In the genomic region with DNA sequence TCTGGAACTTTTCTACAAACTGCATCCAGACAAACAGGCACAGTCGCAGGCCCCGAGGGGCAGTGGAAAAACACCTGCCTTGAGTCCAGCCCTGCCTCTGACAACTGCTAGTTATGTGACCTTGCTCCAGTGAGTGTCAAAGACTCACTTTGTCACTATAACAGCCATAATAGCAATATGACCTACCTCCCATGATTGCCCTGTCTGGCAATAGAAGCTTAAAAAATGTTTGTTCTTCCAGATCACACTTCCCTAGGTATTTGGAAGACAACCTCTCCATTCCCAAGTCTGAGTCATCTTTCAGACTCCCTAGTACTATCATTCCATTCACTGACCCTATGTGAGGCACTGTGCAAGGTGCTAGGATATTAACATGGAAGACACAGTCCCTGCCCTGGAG, we compare ENCODE assay signal across 1 cellular context.
TF ChIP-seq lines count a peak whose summit lies in the region.

No MANE protein-coding gene starts in this region.

TF ChIP-seq in HepG2, 621 proteins besides CTCF, POLR2A, EP300 and RAD21 (continued from another document):
- TF ChIP-seq, protein P1, sequence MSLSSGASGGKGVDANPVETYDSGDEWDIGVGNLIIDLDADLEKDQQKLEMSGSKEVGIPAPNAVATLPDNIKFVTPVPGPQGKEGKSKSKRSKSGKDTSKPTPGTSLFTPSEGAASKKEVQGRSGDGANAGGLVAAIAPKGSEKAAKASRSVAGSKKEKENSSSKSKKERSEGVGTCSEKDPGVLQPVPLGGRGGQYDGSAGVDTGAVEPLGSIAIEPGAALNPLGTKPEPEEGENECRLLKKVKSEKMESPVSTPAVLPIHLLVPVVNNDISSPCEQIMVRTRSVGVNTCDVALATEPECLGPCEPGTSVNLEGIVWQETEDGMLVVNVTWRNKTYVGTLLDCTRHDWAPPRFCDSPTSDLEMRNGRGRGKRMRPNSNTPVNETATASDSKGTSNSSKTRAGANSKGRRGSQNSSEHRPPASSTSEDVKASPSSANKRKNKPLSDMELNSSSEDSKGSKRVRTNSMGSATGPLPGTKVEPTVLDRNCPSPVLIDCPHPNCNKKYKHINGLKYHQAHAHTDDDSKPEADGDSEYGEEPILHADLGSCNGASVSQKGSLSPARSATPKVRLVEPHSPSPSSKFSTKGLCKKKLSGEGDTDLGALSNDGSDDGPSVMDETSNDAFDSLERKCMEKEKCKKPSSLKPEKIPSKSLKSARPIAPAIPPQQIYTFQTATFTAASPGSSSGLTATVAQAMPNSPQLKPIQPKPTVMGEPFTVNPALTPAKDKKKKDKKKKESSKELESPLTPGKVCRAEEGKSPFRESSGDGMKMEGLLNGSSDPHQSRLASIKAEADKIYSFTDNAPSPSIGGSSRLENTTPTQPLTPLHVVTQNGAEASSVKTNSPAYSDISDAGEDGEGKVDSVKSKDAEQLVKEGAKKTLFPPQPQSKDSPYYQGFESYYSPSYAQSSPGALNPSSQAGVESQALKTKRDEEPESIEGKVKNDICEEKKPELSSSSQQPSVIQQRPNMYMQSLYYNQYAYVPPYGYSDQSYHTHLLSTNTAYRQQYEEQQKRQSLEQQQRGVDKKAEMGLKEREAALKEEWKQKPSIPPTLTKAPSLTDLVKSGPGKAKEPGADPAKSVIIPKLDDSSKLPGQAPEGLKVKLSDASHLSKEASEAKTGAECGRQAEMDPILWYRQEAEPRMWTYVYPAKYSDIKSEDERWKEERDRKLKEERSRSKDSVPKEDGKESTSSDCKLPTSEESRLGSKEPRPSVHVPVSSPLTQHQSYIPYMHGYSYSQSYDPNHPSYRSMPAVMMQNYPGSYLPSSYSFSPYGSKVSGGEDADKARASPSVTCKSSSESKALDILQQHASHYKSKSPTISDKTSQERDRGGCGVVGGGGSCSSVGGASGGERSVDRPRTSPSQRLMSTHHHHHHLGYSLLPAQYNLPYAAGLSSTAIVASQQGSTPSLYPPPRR (CRISPR knock-in tag; IDR thresholded peaks at IDR 0.05; ENCODE audit: borderline replicate concordance): peak; percentile 56; the same call in 1 of the 2 replicates
- TF ChIP-seq ZNF703 (CRISPR knock-in tag; IDR thresholded peaks at IDR 0.05; ENCODE audit: borderline replicate concordance) (no peak), TEAD2 (CRISPR knock-in tag; IDR thresholded peaks at IDR 0.05) (no peak), AGO2 (optimal IDR thresholded peaks at IDR 0.05; ENCODE audit: low read depth, low read length) (no peak), FOSL2 (CRISPR knock-in tag; IDR thresholded peaks at IDR 0.05) (peak; percentile 69), ZNF12 (CRISPR knock-in tag; IDR thresholded peaks at IDR 0.05) (no peak; the same call in 1 of the 2 replicates), ZNF383 (CRISPR knock-in tag; IDR thresholded peaks at IDR 0.05; ENCODE audit: borderline replicate concordance) (no peak), EHMT2 (IDR thresholded peaks at IDR 0.05; ENCODE audit: borderline replicate concordance, low read depth, low read length) (no peak), TEAD3 (CRISPR knock-in tag; optimal IDR thresholded peaks at IDR 0.05; ENCODE audit: borderline replicate concordance) (peak; percentile 58), HMG20A (CRISPR knock-in tag; IDR thresholded peaks at IDR 0.05; ENCODE audit: borderline replicate concordance) (no peak; the same call in 1 of the 2 replicates), SIN3B (IDR thresholded peaks at IDR 0.05; ENCODE audit: low read length) (no peak)
- TF ChIP-seq, protein P2, sequence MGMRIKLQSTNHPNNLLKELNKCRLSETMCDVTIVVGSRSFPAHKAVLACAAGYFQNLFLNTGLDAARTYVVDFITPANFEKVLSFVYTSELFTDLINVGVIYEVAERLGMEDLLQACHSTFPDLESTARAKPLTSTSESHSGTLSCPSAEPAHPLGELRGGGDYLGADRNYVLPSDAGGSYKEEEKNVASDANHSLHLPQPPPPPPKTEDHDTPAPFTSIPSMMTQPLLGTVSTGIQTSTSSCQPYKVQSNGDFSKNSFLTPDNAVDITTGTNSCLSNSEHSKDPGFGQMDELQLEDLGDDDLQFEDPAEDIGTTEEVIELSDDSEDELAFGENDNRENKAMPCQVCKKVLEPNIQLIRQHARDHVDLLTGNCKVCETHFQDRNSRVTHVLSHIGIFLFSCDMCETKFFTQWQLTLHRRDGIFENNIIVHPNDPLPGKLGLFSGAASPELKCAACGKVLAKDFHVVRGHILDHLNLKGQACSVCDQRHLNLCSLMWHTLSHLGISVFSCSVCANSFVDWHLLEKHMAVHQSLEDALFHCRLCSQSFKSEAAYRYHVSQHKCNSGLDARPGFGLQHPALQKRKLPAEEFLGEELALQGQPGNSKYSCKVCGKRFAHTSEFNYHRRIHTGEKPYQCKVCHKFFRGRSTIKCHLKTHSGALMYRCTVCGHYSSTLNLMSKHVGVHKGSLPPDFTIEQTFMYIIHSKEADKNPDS (CRISPR knock-in tag; IDR thresholded peaks at IDR 0.05): no peak
- TF ChIP-seq, protein P3, sequence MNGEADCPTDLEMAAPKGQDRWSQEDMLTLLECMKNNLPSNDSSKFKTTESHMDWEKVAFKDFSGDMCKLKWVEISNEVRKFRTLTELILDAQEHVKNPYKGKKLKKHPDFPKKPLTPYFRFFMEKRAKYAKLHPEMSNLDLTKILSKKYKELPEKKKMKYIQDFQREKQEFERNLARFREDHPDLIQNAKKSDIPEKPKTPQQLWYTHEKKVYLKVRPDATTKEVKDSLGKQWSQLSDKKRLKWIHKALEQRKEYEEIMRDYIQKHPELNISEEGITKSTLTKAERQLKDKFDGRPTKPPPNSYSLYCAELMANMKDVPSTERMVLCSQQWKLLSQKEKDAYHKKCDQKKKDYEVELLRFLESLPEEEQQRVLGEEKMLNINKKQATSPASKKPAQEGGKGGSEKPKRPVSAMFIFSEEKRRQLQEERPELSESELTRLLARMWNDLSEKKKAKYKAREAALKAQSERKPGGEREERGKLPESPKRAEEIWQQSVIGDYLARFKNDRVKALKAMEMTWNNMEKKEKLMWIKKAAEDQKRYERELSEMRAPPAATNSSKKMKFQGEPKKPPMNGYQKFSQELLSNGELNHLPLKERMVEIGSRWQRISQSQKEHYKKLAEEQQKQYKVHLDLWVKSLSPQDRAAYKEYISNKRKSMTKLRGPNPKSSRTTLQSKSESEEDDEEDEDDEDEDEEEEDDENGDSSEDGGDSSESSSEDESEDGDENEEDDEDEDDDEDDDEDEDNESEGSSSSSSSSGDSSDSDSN (CRISPR knock-in tag; IDR thresholded peaks at IDR 0.05): no peak
